ENCODE assay signal across 10 cellular contexts in genomic region chr1:202959276-202959620, GRCh38. TPM values are rescaled to one million over a fixed set of nuclear protein-coding genes. Genes with fewer than 3 reads are reported as not detected.
DNase-seq lines count a peak whose midpoint lies in the region; ATAC-seq and TF ChIP-seq lines count a peak whose summit lies in the region.
"Had no signal": no experiment of that assay in that cellular context is flagged by ENCODE, and none has a peak within 500 bp of the region (broad histone marks: within the 10 kb centered on the region; RNA-seq: fewer than 3 reads in every experiment).

No MANE protein-coding gene starts in this region.

- no peaks in the 10 kb centered on the region for H3K9me2 ChIP-seq in DOHH2 (replicated peaks; ENCODE audit: control insufficient read depth, low read length)

- peaks cover 20% of the 10 kb centered on the region for H3K4me1 ChIP-seq in DOHH2 (ENCODE audit: control insufficient read depth, low read length)

- H3K27ac ChIP-seq in DOHH2 (ENCODE audit: low read depth, low read length), result no peak overlapping the region

- intact Hi-C loops in activated CD8-positive, alpha-beta T cell treated with anti-CD3 and anti-CD28 coated beads for 36 hours (cut with micrococcal nuclease), result no loop called here

- POLR2A ChIA-PET in activated CD8-positive, alpha-beta T cell treated with anti-CD3 and anti-CD28 coated beads for 36 hours (lab: Charles Lee), result interaction anchor here (1.0 kb wide), 1 partner anchor 48 kb away, joined by 4 read pairs; the partner anchor contains the start of gene TMEM183A

- TF ChIP-seq CTCF in DOHH2 (IDR thresholded peaks at IDR 0.05; ENCODE audit: low read depth, low read length, poor library complexity, severe bottlenecking) (no peak), nephron (IDR thresholded peaks at IDR 0.05; ENCODE audit: unreplicated experiment in 3 of 3) (no peak)
- TF ChIP-seq CTCF in activated CD8-positive, alpha-beta T cell treated with anti-CD3 and anti-CD28 coated beads for 36 hours (IDR thresholded peaks at IDR 0.05), result no peak

- H3K27me3 ChIP-seq in DOHH2 (ENCODE audit: control insufficient read depth, low read length), result no peaks in the 10 kb centered on the region

- ATAC-seq in GM21390 (IDR thresholded peaks at IDR 0.05; ENCODE audit: unreplicated experiment), result no peak
- ATAC-seq in activated CD8-positive, alpha-beta T cell treated with anti-CD3 and anti-CD28 coated beads for 36 hours, result no peak
- no peak for ATAC-seq in HG02610 (IDR thresholded peaks at IDR 0.05; ENCODE audit: unreplicated experiment)
- ATAC-seq: Right ventricle myocardium inferior had no signal

- H3K79me2 ChIP-seq in DOHH2 (ENCODE audit: control insufficient read depth, low read length), result peaks cover 38% of the 10 kb centered on the region

- peaks cover 16% of the 10 kb centered on the region for H4K20me1 ChIP-seq in DOHH2 (ENCODE audit: control insufficient read depth, insufficient read depth, low read depth, low read length)

- peak overlapping the region; percentile 91; the same call in 1 of the 2 replicates for H3K4me2 ChIP-seq in DOHH2 (ENCODE audit: low read length)

- H3K27me3 Mint-ChIP-seq in nephron (ENCODE audit: low read depth), result no peaks in the 10 kb centered on the region
- no peaks in the 10 kb centered on the region for H3K27me3 Mint-ChIP-seq in activated CD8-positive, alpha-beta T cell treated with anti-CD3 and anti-CD28 coated beads for 36 hours
- H3K27me3 Mint-ChIP-seq: activated naive CD4-positive, alpha-beta T cell treated with anti-CD3 and anti-CD28 coated beads, Interleukin-2, amount 50 U/mL, for 24 hours had no signal

- DNase-seq in LoVo (ENCODE audit: low spot score) (peak; percentile 24), amniotic epithelial cell (ENCODE audit: low read depth) (peak; percentile 29), cerebellar cortex (ENCODE audit: low spot score) (no peak)
- no peak for DNase-seq in activated CD8-positive, alpha-beta T cell treated with anti-CD3 and anti-CD28 coated beads for 36 hours

- H3K9me3 ChIP-seq in DOHH2 (ENCODE audit: control insufficient read depth, insufficient read depth, low read length), result no peaks in the 10 kb centered on the region

- H3K27ac Mint-ChIP-seq in nephron, result peak overlapping the region in 2 of 3 experiments; percentile 46 to 65
- no peak overlapping the region for H3K27ac Mint-ChIP-seq in activated CD8-positive, alpha-beta T cell treated with anti-CD3 and anti-CD28 coated beads for 36 hours

- H3F3A ChIP-seq in DOHH2 (ENCODE audit: control insufficient read depth, insufficient read depth), result 0 out of 2 replicates have a peak, but pooled peaks cover 5% of the 10 kb centered on the region

- no peaks in the 10 kb centered on the region for H3K9me3 Mint-ChIP-seq in nephron
- no peaks in the 10 kb centered on the region for H3K9me3 Mint-ChIP-seq in activated CD8-positive, alpha-beta T cell treated with anti-CD3 and anti-CD28 coated beads for 36 hours
- H3K9me3 Mint-ChIP-seq: activated naive CD4-positive, alpha-beta T cell treated with anti-CD3 and anti-CD28 coated beads, Interleukin-2, amount 50 U/mL, for 24 hours had no signal

- H3K4me3 Mint-ChIP-seq in nephron, result peak overlapping the region; percentile 90 to 95 (median 93)
- H3K4me3 Mint-ChIP-seq in activated CD8-positive, alpha-beta T cell treated with anti-CD3 and anti-CD28 coated beads for 36 hours, result no peak overlapping the region

- peaks cover 16% of the 10 kb centered on the region for H3K36me3 ChIP-seq in DOHH2 (ENCODE audit: control insufficient read depth, low read length)

- CTCF ChIA-PET in activated CD8-positive, alpha-beta T cell treated with anti-CD3 and anti-CD28 coated beads for 36 hours (lab: Charles Lee), result no interaction called here

- no peak overlapping the region for H3K4me3 ChIP-seq in DOHH2 (ENCODE audit: low read length)

- H3K36me3 Mint-ChIP-seq in nephron (ENCODE audit: low read depth), result peaks cover 10% of the 10 kb centered on the region
- peaks cover 11% of the 10 kb centered on the region for H3K36me3 Mint-ChIP-seq in activated CD8-positive, alpha-beta T cell treated with anti-CD3 and anti-CD28 coated beads for 36 hours (ENCODE audit: low read depth)

- H3K4me1 Mint-ChIP-seq in nephron, result peaks cover 67% of the 10 kb centered on the region
- H3K4me1 Mint-ChIP-seq in activated CD8-positive, alpha-beta T cell treated with anti-CD3 and anti-CD28 coated beads for 36 hours (ENCODE audit: low read depth), result peaks cover 25% of the 10 kb centered on the region

RNA-seq across cellular contexts. Expression of gene ADIPOR1, which starts 1.1 kb away (rescaled TPM):
- total RNA-seq in activated CD8-positive, alpha-beta T cell treated with anti-CD3 and anti-CD28 coated beads for 36 hours, result 10 to 100 TPM; 64.8 to 67.0 TPM

RNA-seq across cellular contexts. Expression of gene CYB5R1, which starts 7.8 kb away (rescaled TPM):
- total RNA-seq in activated CD8-positive, alpha-beta T cell treated with anti-CD3 and anti-CD28 coated beads for 36 hours, result 10 to 100 TPM; 13.6 to 14.0 TPM

RNA-seq across cellular contexts. Expression of gene KLHL12, which starts 32.2 kb away (rescaled TPM):
- 10 to 100 TPM; 38.0 to 43.7 TPM for total RNA-seq in activated CD8-positive, alpha-beta T cell treated with anti-CD3 and anti-CD28 coated beads for 36 hours

RNA-seq across cellular contexts. Expression of gene TMEM183A, which starts 47.9 kb away (rescaled TPM):
- 10 to 100 TPM; 76.5 to 82.2 TPM for total RNA-seq in activated CD8-positive, alpha-beta T cell treated with anti-CD3 and anti-CD28 coated beads for 36 hours

Comparison
In these comparisons a context has a peak if more than half of its experiments do, and no peak if none do; other contexts are left out.
1. DNase-seq: peak in LoVo (single experiment) and amniotic epithelial cell (single experiment); none in cerebellar cortex (single experiment) and activated CD8-positive, alpha-beta T cell treated with anti-CD3 and anti-CD28 coated beads for 36 hours (single experiment).